Comparison of ENCODE assay signal across 17 cellular contexts in genomic region chr19:11111117-11111770, GRCh38. TPM values are rescaled to one million over a fixed set of nuclear protein-coding genes. Genes with fewer than 3 reads are reported as not detected.
DNase-seq lines count a peak whose midpoint lies in the region; ATAC-seq, FAIRE-seq and TF ChIP-seq lines count a peak whose summit lies in the region.
"Had no signal": no experiment of that assay in that cellular context is flagged by ENCODE, and none has a peak within 500 bp of the region (broad histone marks: within the 10 kb centered on the region; RNA-seq: fewer than 3 reads in every experiment).

No MANE protein-coding gene starts in this region.

- no peak for FAIRE-seq in HepG2 (lab: Jason Lieb, UNC)
- FAIRE-seq: A204.1, GM19239 had no signal

- WGBS in HepG2 (ENCODE audit: low lambda C conversion rate): 85% methylated on average over 11 of the region's 15 CpGs
- WGBS in thyroid gland, 2 donors: 90 to 93% methylated on average over 10 to 14 of the region's 15 CpGs

- TF ChIP-seq CTCF in Panc1 (IDR thresholded peaks at IDR 0.05) (no peak), HepG2 (CRISPR knock-in tag; IDR thresholded peaks at IDR 0.05) (no peak), thyroid gland (IDR thresholded peaks at IDR 0.05) (no peak)

- no peak overlapping the region for H3K4me3 ChIP-seq in Panc1 (ENCODE audit: low read depth in 2 of 2, low read length in 2 of 2)
- no peak overlapping the region for H3K4me3 ChIP-seq in HepG2 (replicated peaks in 1 of 3; ENCODE audit: insufficient read depth in 1 of 3, low read depth in 2 of 3, low read length in 3 of 3)
- no peak overlapping the region for H3K4me3 ChIP-seq in thyroid gland (replicated peaks in 1 of 3)
- H3K4me3 ChIP-seq: BLaER1 treated with 17β-estradiol and CSF1 and Interleukin-3, amounts not matched to agents 10 nM and 100 nM had no signal

- H3K4me1 Mint-ChIP-seq in activated CD8-positive, alpha-beta memory T cell treated with anti-CD3 and anti-CD28 coated beads, Interleukin-2, amount 10 ng/mL, durations not matched to agents 7 days and 5 days: no peaks in the 10 kb centered on the region
- H3K4me1 Mint-ChIP-seq: CD8-positive, alpha-beta memory T cell had no signal

- intact Hi-C loops in Panc1 (cut with micrococcal nuclease; ENCODE audit: unreplicated experiment): no loop called here
- intact Hi-C loops in HepG2 (cut with micrococcal nuclease; ENCODE audit: unreplicated experiment): no loop called here
- intact Hi-C loops in thyroid gland (cut with DNase I): no loop called here

- H3K9me3 ChIP-seq in Panc1 (ENCODE audit: control insufficient read depth, insufficient read depth, low read depth, low read length): no peaks in the 10 kb centered on the region
- H3K9me3 ChIP-seq in HepG2 (ENCODE audit: low read length): no peaks in the 10 kb centered on the region
- no peaks in the 10 kb centered on the region for H3K9me3 ChIP-seq in thyroid gland
- H3K9me3 ChIP-seq: BLaER1 treated with 17β-estradiol and CSF1 and Interleukin-3, amounts not matched to agents 10 nM and 100 nM had no signal

- TF ChIP-seq RAD21 in HepG2 (CRISPR knock-in tag; IDR thresholded peaks at IDR 0.05): no peak

- no peak overlapping the region for H3K27ac Mint-ChIP-seq in activated CD8-positive, alpha-beta memory T cell treated with anti-CD3 and anti-CD28 coated beads, Interleukin-2, amount 10 ng/mL, durations not matched to agents 7 days and 5 days

- H3K27me3 ChIP-seq in Panc1 (ENCODE audit: control insufficient read depth, insufficient read depth, low read length) (no peaks in the 10 kb centered on the region), HepG2 (ENCODE audit: control insufficient read depth in 1 of 2, insufficient read depth in 2 of 2, low read length in 2 of 2) (no peaks in the 10 kb centered on the region), thyroid gland (no peaks in the 10 kb centered on the region)
- H3K27me3 ChIP-seq: BLaER1 treated with 17β-estradiol and CSF1 and Interleukin-3, amounts not matched to agents 10 nM and 100 nM had no signal

- peak; percentile 21 to 35; a peak in 1 of 4 replicates for TF ChIP-seq POLR2A in HepG2 (IDR thresholded peaks at IDR 0.05; ENCODE audit: insufficient read depth in 1 of 2, low read depth in 2 of 2, low read length in 2 of 2)
- TF ChIP-seq POLR2A in thyroid gland (IDR thresholded peaks at IDR 0.05): no peak

- H3K9ac ChIP-seq in HepG2 (ENCODE audit: insufficient read depth, low read depth, low read length): no peak overlapping the region
- H3K9ac ChIP-seq: BLaER1 treated with 17β-estradiol and CSF1 and Interleukin-3, amounts not matched to agents 10 nM and 100 nM; KMS-11 had no signal

- no peak overlapping the region for H2AFZ ChIP-seq in HepG2 (ENCODE audit: low read length)

- no peak for DNase-seq in activated CD8-positive, alpha-beta memory T cell treated with anti-CD3 and anti-CD28 coated beads, Interleukin-2, amount 10 ng/mL, durations not matched to agents 7 days and 5 days
- DNase-seq in activated CD8-positive, alpha-beta memory T cell treated with anti-CD3 and anti-CD28 coated beads, Interleukin-2, amount 50 U/mL, for 48 hours: no peak
- DNase-seq in Panc1 (ENCODE audit: low read depth, low spot score) (no peak), HepG2 (ENCODE audit: low spot score) (no peak), DMS 273 (lab: John Stamatoyannopoulos, UW; ENCODE audit: unreplicated experiment) (no peak), thyroid gland (no peak)
- DNase-seq: CD8-positive, alpha-beta memory T cell; DMS 273 treated with DMSO at 0.1 percent for 48 hours; NCI-H1092 treated with DMSO at 0.1 percent for 48 hours; NCI-H524; SHP77 treated with DMSO at 0.1 percent for 48 hours had no signal

- H3K36me3 Mint-ChIP-seq in activated CD8-positive, alpha-beta memory T cell treated with anti-CD3 and anti-CD28 coated beads, Interleukin-2, amount 10 ng/mL, durations not matched to agents 7 days and 5 days: peaks cover 63% of the 10 kb centered on the region

- no peak overlapping the region for H3K4me2 ChIP-seq in HepG2 (ENCODE audit: low read depth, low read length)
- H3K4me2 ChIP-seq: BLaER1 treated with 17β-estradiol and CSF1 and Interleukin-3, amounts not matched to agents 10 nM and 100 nM; KMS-11 had no signal

- in situ Hi-C loops in Panc1 (cut with HindIII; ENCODE audit: low pct_unique_long_range_greater_than_20kb, low sequenced_read_pairs) (no loop called here), HepG2 (cut with HindIII; ENCODE audit: extremely low pct_ligation_motif_present, low pct_unique_long_range_greater_than_20kb) (no loop called here)

- H4K20me1 ChIP-seq in HepG2 (ENCODE audit: insufficient read depth, low read length): peaks cover 32% of the 10 kb centered on the region

- H3K27me3 Mint-ChIP-seq in activated CD8-positive, alpha-beta memory T cell treated with anti-CD3 and anti-CD28 coated beads, Interleukin-2, amount 10 ng/mL, durations not matched to agents 7 days and 5 days: no peaks in the 10 kb centered on the region
- H3K27me3 Mint-ChIP-seq: CD8-positive, alpha-beta memory T cell had no signal

- ATAC-seq in activated CD8-positive, alpha-beta memory T cell treated with anti-CD3 and anti-CD28 coated beads, Interleukin-2, amount 10 ng/mL, durations not matched to agents 7 days and 5 days: peak; percentile 21
- ATAC-seq in Panc1 (peak; percentile 42), HepG2 (peak; percentile 14), GM21717 (IDR thresholded peaks at IDR 0.05; ENCODE audit: unreplicated experiment) (no peak)
- ATAC-seq: SK-N-SH treated with all-trans-retinoic acid at 6 μM for 48 hours had no signal

- peaks cover 9% of the 10 kb centered on the region for H3K79me2 ChIP-seq in HepG2 (ENCODE audit: insufficient read depth, low read length)

- peaks cover 12% of the 10 kb centered on the region for H3K36me3 ChIP-seq in Panc1 (ENCODE audit: control insufficient read depth, insufficient read depth, low read length)
- peaks cover 43 to 85% of the 10 kb centered on the region in 2 experiments for H3K36me3 ChIP-seq in HepG2 (replicated peaks in 1 of 2; ENCODE audit: control insufficient read depth in 1 of 2, insufficient read depth in 2 of 2, low read length in 2 of 2)
- peaks cover 38 to 59% of the 10 kb centered on the region in 2 donors for H3K36me3 ChIP-seq in thyroid gland

- TF ChIP-seq EP300 in HepG2 (IDR thresholded peaks at IDR 0.05; ENCODE audit: low read depth in 2 of 2, low read length in 2 of 2): no peak
- TF ChIP-seq EP300 in HepG2 (CRISPR knock-in tag; IDR thresholded peaks at IDR 0.05; ENCODE audit: borderline replicate concordance): no peak

- POLR2A ChIA-PET in Panc1 (lab: Charles Lee) (no interaction called here), HepG2 (lab: Yijun Ruan, JAX) (interaction anchor here (1.8 kb wide), 1 partner anchor 16 kb away, joined by 5 read pairs; no protein-coding TSS in a partner anchor)

- CTCF ChIA-PET in activated CD8-positive, alpha-beta memory T cell treated with anti-CD3 and anti-CD28 coated beads, Interleukin-2, amount 10 ng/mL, durations not matched to agents 7 days and 5 days (lab: Charles Lee): interaction anchor here (1.2 to 3.1 kb wide), 2 partner anchors 14 to 169 kb away, joined by 3 to 12 read pairs; no protein-coding TSS in a partner anchor
- CTCF ChIA-PET in Panc1 (lab: Charles Lee): no interaction called here
- CTCF ChIA-PET in HepG2 (lab: Yijun Ruan, JAX; ENCODE audit: low intra/inter-chr PET ratio, low total read pairs): no interaction called here

- H3K4me1 ChIP-seq in Panc1 (ENCODE audit: control insufficient read depth, insufficient read depth, low read length) (no peaks in the 10 kb centered on the region; the same call in 1 of the 2 replicates), HepG2 (ENCODE audit: insufficient read depth, low read length) (no peaks in the 10 kb centered on the region), thyroid gland (no peaks in the 10 kb centered on the region)

- no peak overlapping the region for H3K4me3 Mint-ChIP-seq in activated CD8-positive, alpha-beta memory T cell treated with anti-CD3 and anti-CD28 coated beads, Interleukin-2, amount 10 ng/mL, durations not matched to agents 7 days and 5 days
- H3K4me3 Mint-ChIP-seq: CD8-positive, alpha-beta memory T cell had no signal

- no peaks in the 10 kb centered on the region for H3K9me3 Mint-ChIP-seq in activated CD8-positive, alpha-beta memory T cell treated with anti-CD3 and anti-CD28 coated beads, Interleukin-2, amount 10 ng/mL, durations not matched to agents 7 days and 5 days (ENCODE audit: low read depth)
- H3K9me3 Mint-ChIP-seq: CD8-positive, alpha-beta memory T cell had no signal

- BruUV-seq in Panc1 (replicated peaks; lab: Mats Ljungman, UMichigan) (no TSS peak), HepG2 (replicated peaks; lab: Mats Ljungman, UMichigan) (no TSS peak)

- H3K27ac ChIP-seq in Panc1 (ENCODE audit: low read length): no peak overlapping the region
- no peak overlapping the region for H3K27ac ChIP-seq in HepG2 (ENCODE audit: extremely low read length, insufficient read depth, low read length)
- H3K27ac ChIP-seq in thyroid gland: no peak overlapping the region
- H3K27ac ChIP-seq: BLaER1 treated with 17β-estradiol and CSF1 and Interleukin-3, amounts not matched to agents 10 nM and 100 nM; KMS-11 had no signal

RNA-seq across cellular contexts. Expression of gene LDLR, which starts 22.0 kb away (rescaled TPM):
- total RNA-seq in activated CD8-positive, alpha-beta memory T cell treated with anti-CD3 and anti-CD28 coated beads, Interleukin-2, amount 10 ng/mL, durations not matched to agents 7 days and 5 days: 100 to 1,000 TPM; 118 to 141 TPM
- 203 TPM for total RNA-seq in Panc1 (2021; ENCODE audit: unreplicated experiment)
- 110 TPM for polyA plus RNA-seq in Panc1 (2012; ENCODE audit: insufficient read length)
- total RNA-seq in HepG2 (2016; rRNA removed; fragmentation: Illumina TruSeq; extraction: Trizol): 24.0 and 51.6 TPM in 2 replicates
- total RNA-seq in HepG2 (2016; cell fraction: cytosol; rRNA removed; fragmentation: Illumina TruSeq; extraction: Trizol; ENCODE audit: low read depth): 18.8 and 19.8 TPM in 2 replicates
- 20.6 and 54.1 TPM in 2 replicates for total RNA-seq in HepG2 (2016; cell fraction: insoluble cytoplasmic fraction; rRNA removed; fragmentation: Illumina TruSeq; extraction: Trizol)
- total RNA-seq in HepG2 (2016; cell fraction: membrane; rRNA removed; fragmentation: Illumina TruSeq; extraction: Trizol): 25.2 and 30.7 TPM in 2 replicates
- 55.9 and 71.2 TPM in 2 replicates for total RNA-seq in HepG2 (2016; cell fraction: nucleus; rRNA removed; fragmentation: Illumina TruSeq; extraction: Trizol)
- polyA plus RNA-seq in HepG2 (2011; rRNA removed): 92.5 and 135 TPM in 2 replicates
- 45.7 and 58.8 TPM in 2 replicates for polyA plus RNA-seq in HepG2 (2011; cell fraction: cytosol; rRNA removed)
- polyA plus RNA-seq in HepG2 (2011; cell fraction: nucleus; rRNA removed): 95.8 and 112 TPM in 2 replicates
- 45.0 and 107 TPM in 2 replicates for polyA plus RNA-seq in HepG2 (2012)
- polyA plus RNA-seq in HepG2 (2016; cell fraction: cytosol; fragmentation: Illumina TruSeq; extraction: Trizol; ENCODE audit: low read depth): 3.2 and 4.4 TPM in 2 replicates
- polyA plus RNA-seq in HepG2 (2016; cell fraction: insoluble cytoplasmic fraction; fragmentation: Illumina TruSeq; extraction: Trizol; ENCODE audit: low read depth): 11.3 and 19.1 TPM in 2 replicates
- 6.6 and 7.9 TPM in 2 replicates for polyA plus RNA-seq in HepG2 (2016; cell fraction: membrane; fragmentation: Illumina TruSeq; extraction: Trizol; ENCODE audit: low read depth)
- 79.1 and 81.9 TPM in 2 replicates for polyA plus RNA-seq in HepG2 (2016; cell fraction: nucleus; fragmentation: Illumina TruSeq; extraction: Trizol; ENCODE audit: insufficient read depth, low read depth)
- polyA minus RNA-seq in HepG2 (2011; rRNA and poly(A)+ RNA removed; ENCODE audit: low replicate concordance): 183 and 246 TPM in 2 replicates
- polyA minus RNA-seq in HepG2 (2011; cell fraction: cytosol; rRNA and poly(A)+ RNA removed): 98.4 and 116 TPM in 2 replicates
- 110 and 155 TPM in 2 replicates for polyA minus RNA-seq in HepG2 (2011; cell fraction: nucleus; rRNA and poly(A)+ RNA removed)
- 10 to 100 TPM in 3 of 4 donors, 1 to 10 TPM in 1; 8.7 to 39.1 (median 20.3) TPM for total RNA-seq in thyroid gland

RNA-seq across cellular contexts. Expression of gene SPC24, which starts 44.3 kb away (rescaled TPM):
- total RNA-seq in activated CD8-positive, alpha-beta memory T cell treated with anti-CD3 and anti-CD28 coated beads, Interleukin-2, amount 10 ng/mL, durations not matched to agents 7 days and 5 days: 10 to 100 TPM; 62.8 to 85.5 TPM
- total RNA-seq in Panc1 (2021; ENCODE audit: unreplicated experiment): 50.6 TPM
- 26.9 TPM for polyA plus RNA-seq in Panc1 (2012; ENCODE audit: insufficient read length)
- total RNA-seq in HepG2 (2016; rRNA removed; fragmentation: Illumina TruSeq; extraction: Trizol): 46.2 and 63.2 TPM in 2 replicates
- total RNA-seq in HepG2 (2016; cell fraction: cytosol; rRNA removed; fragmentation: Illumina TruSeq; extraction: Trizol; ENCODE audit: low read depth): 7.6 and 7.9 TPM in 2 replicates
- total RNA-seq in HepG2 (2016; cell fraction: insoluble cytoplasmic fraction; rRNA removed; fragmentation: Illumina TruSeq; extraction: Trizol): 47.6 and 55.0 TPM in 2 replicates
- 21.9 and 24.3 TPM in 2 replicates for total RNA-seq in HepG2 (2016; cell fraction: membrane; rRNA removed; fragmentation: Illumina TruSeq; extraction: Trizol)
- total RNA-seq in HepG2 (2016; cell fraction: nucleus; rRNA removed; fragmentation: Illumina TruSeq; extraction: Trizol): 24.3 and 25.4 TPM in 2 replicates
- 8.8 and 10.0 TPM in 2 replicates for polyA plus RNA-seq in HepG2 (2011; rRNA removed)
- polyA plus RNA-seq in HepG2 (2011; cell fraction: cytosol; rRNA removed): 6.3 and 10.5 TPM in 2 replicates
- 10.2 and 12.2 TPM in 2 replicates for polyA plus RNA-seq in HepG2 (2011; cell fraction: nucleus; rRNA removed)
- polyA plus RNA-seq in HepG2 (2012): 3.9 and 8.5 TPM in 2 replicates
- 3.0 and 3.9 TPM in 2 replicates for polyA plus RNA-seq in HepG2 (2016; cell fraction: cytosol; fragmentation: Illumina TruSeq; extraction: Trizol; ENCODE audit: low read depth)
- 26.0 and 27.0 TPM in 2 replicates for polyA plus RNA-seq in HepG2 (2016; cell fraction: insoluble cytoplasmic fraction; fragmentation: Illumina TruSeq; extraction: Trizol; ENCODE audit: low read depth)
- 7.2 and 8.5 TPM in 2 replicates for polyA plus RNA-seq in HepG2 (2016; cell fraction: membrane; fragmentation: Illumina TruSeq; extraction: Trizol; ENCODE audit: low read depth)
- 31.6 and 34.4 TPM in 2 replicates for polyA plus RNA-seq in HepG2 (2016; cell fraction: nucleus; fragmentation: Illumina TruSeq; extraction: Trizol; ENCODE audit: insufficient read depth, low read depth)
- 27.2 and 131 TPM in 2 replicates for polyA minus RNA-seq in HepG2 (2011; rRNA and poly(A)+ RNA removed; ENCODE audit: low replicate concordance)
- polyA minus RNA-seq in HepG2 (2011; cell fraction: cytosol; rRNA and poly(A)+ RNA removed): 11.4 and 21.7 TPM in 2 replicates
- 8.6 and 9.8 TPM in 2 replicates for polyA minus RNA-seq in HepG2 (2011; cell fraction: nucleus; rRNA and poly(A)+ RNA removed)
- total RNA-seq in thyroid gland: 1 to 10 TPM in 1 of 4 donors, under 1 TPM in 2, not detected in 1; 0.24 to 1.1 (median 0.78) TPM
- polyA plus RNA-seq: CD8-positive, alpha-beta memory T cell had no signal

Comparison
In these comparisons a context has a peak if more than half of its experiments do, and no peak if none do; other contexts are left out.
1. POLR2A ChIP-seq: peak in HepG2 (2 of 2); none in thyroid gland (0 of 2).
2. RNA of gene SPC24, which starts 44.3 kb away (total RNA-seq): 62.8 to 85.5 TPM in activated CD8-positive, alpha-beta memory T cell treated with anti-CD3 and anti-CD28 coated beads, Interleukin-2, amount 10 ng/mL, durations not matched to agents 7 days and 5 days, 50.6 TPM in Panc1 (single experiment) and 7.6 to 63.2 TPM in HepG2; 0.24 to 1.1 TPM in thyroid gland; every median in the first group is over 4 times any median in the second.